Comparison of ENCODE assay signal across 17 cellular contexts in genomic region chr10:11679946-11680345, GRCh38.
"Had no signal": no experiment of that assay in that cellular context is flagged by ENCODE, and none has a peak within 500 bp of the region (broad histone marks: within the 10 kb centered on the region; RNA-seq: fewer than 3 reads in every experiment).

No MANE protein-coding gene starts in this region.

- H3K79me2 ChIP-seq: hepatocyte had no signal

- H3K27me3 Mint-ChIP-seq: activated naive CD8-positive, alpha-beta T cell; stimulated activated naive B cell treated with anti-CD40 and anti-IgM and Interleukin-4, amounts not matched to agents 10 μg/mL and 1 μg/mL and 100 μg/mL, for 72 hours had no signal

- H2AFZ ChIP-seq: hepatocyte had no signal

- H3K4me3 Mint-ChIP-seq: activated CD4-positive, alpha-beta memory T cell treated with anti-CD3 and anti-CD28 coated beads for 36 hours; activated naive CD8-positive, alpha-beta T cell; activated T-helper 1 cell treated with anti-CD3 and anti-CD28 coated beads, Interleukin-12 subunit alpha, Interleukin-12 subunit beta, Interleukin-2, Interleukin-4 antibody, amounts not matched to agents 30 ng/mL and 10 ng/mL and 1 ng/mL, durations not matched to agents 14 hours and 24 hours and 36 hours; dendritic cell treated with granulocyte-macrophage colony-stimulating factor and Interleukin-4, amounts not matched to agents 40 ng/mL and 50 ng/mL, for 4 days; effector memory CD8-positive, alpha-beta T cell; nephron; stimulated activated naive B cell treated with anti-CD40 and anti-IgM and Interleukin-4, amounts not matched to agents 10 μg/mL and 1 μg/mL and 100 μg/mL, for 72 hours; T-helper 1 cell treated with Interleukin-12 subunit alpha and Interleukin-12 subunit beta and Interleukin-4 antibody, amounts not matched to agents 30 μg/mL and 1 μg/mL, for 36 hours; WTC11 had no signal

- H3K4me2 ChIP-seq: hepatocyte had no signal

- H3K27me3 ChIP-seq: hepatocyte, spleen, thyroid gland had no signal

- H3K36me3 ChIP-seq: spleen, thyroid gland had no signal

- H3K36me3 Mint-ChIP-seq: activated CD4-positive, alpha-beta memory T cell treated with anti-CD3 and anti-CD28 coated beads for 36 hours; WTC11 had no signal

- H3K9me3 Mint-ChIP-seq: activated CD4-positive, alpha-beta memory T cell treated with anti-CD3 and anti-CD28 coated beads for 36 hours; activated T-helper 1 cell treated with anti-CD3 and anti-CD28 coated beads, Interleukin-12 subunit alpha, Interleukin-12 subunit beta, Interleukin-2, Interleukin-4 antibody, amounts not matched to agents 30 ng/mL and 10 ng/mL and 1 ng/mL, durations not matched to agents 14 hours and 24 hours and 36 hours; dendritic cell treated with granulocyte-macrophage colony-stimulating factor and Interleukin-4, amounts not matched to agents 40 ng/mL and 50 ng/mL, for 4 days; effector memory CD8-positive, alpha-beta T cell; nephron; T-helper 1 cell treated with Interleukin-12 subunit alpha and Interleukin-12 subunit beta and Interleukin-4 antibody, amounts not matched to agents 30 μg/mL and 1 μg/mL, for 36 hours; WTC11 had no signal

- ATAC-seq: effector memory CD8-positive, alpha-beta T cell; stimulated activated naive B cell treated with anti-CD40 and anti-IgM and Interleukin-4, amounts not matched to agents 10 μg/mL and 1 μg/mL and 100 μg/mL, for 72 hours; WTC11 had no signal

- H3K4me3 ChIP-seq: hepatocyte, spleen, thyroid gland had no signal

- DNase-seq: activated CD4-positive, alpha-beta memory T cell treated with anti-CD3 and anti-CD28 coated beads for 36 hours; activated CD4-positive, alpha-beta T cell treated with anti-CD3 and anti-CD28 coated beads for 4 hours; activated T-cell treated with anti-CD3 and anti-CD28 coated beads for 4 hours; effector memory CD8-positive, alpha-beta T cell; foreskin fibroblast; occipital lobe; stimulated activated CD4-positive, alpha-beta T cell treated with anti-CD3 and anti-CD28 coated beads, Interleukin-4, amount 100 ng/mL, for 4 hours; stimulated activated naive B cell treated with anti-CD40 and anti-IgM and Interleukin-4, amounts not matched to agents 10 μg/mL and 1 μg/mL and 100 μg/mL, for 72 hours; thyroid gland had no signal

- H3K27ac Mint-ChIP-seq: activated CD4-positive, alpha-beta memory T cell treated with anti-CD3 and anti-CD28 coated beads for 36 hours; activated naive CD8-positive, alpha-beta T cell; activated T-helper 1 cell treated with anti-CD3 and anti-CD28 coated beads, Interleukin-12 subunit alpha, Interleukin-12 subunit beta, Interleukin-2, Interleukin-4 antibody, amounts not matched to agents 30 ng/mL and 10 ng/mL and 1 ng/mL, durations not matched to agents 14 hours and 24 hours and 36 hours; dendritic cell treated with granulocyte-macrophage colony-stimulating factor and Interleukin-4, amounts not matched to agents 40 ng/mL and 50 ng/mL, for 4 days; effector memory CD8-positive, alpha-beta T cell; nephron; stimulated activated naive B cell treated with anti-CD40 and anti-IgM and Interleukin-4, amounts not matched to agents 10 μg/mL and 1 μg/mL and 100 μg/mL, for 72 hours; T-helper 1 cell treated with Interleukin-12 subunit alpha and Interleukin-12 subunit beta and Interleukin-4 antibody, amounts not matched to agents 30 μg/mL and 1 μg/mL, for 36 hours; WTC11 had no signal

- H3K27ac ChIP-seq: hepatocyte, thyroid gland had no signal
